Comparison of ENCODE assay signal across 27 cellular contexts in the genomic region with DNA sequence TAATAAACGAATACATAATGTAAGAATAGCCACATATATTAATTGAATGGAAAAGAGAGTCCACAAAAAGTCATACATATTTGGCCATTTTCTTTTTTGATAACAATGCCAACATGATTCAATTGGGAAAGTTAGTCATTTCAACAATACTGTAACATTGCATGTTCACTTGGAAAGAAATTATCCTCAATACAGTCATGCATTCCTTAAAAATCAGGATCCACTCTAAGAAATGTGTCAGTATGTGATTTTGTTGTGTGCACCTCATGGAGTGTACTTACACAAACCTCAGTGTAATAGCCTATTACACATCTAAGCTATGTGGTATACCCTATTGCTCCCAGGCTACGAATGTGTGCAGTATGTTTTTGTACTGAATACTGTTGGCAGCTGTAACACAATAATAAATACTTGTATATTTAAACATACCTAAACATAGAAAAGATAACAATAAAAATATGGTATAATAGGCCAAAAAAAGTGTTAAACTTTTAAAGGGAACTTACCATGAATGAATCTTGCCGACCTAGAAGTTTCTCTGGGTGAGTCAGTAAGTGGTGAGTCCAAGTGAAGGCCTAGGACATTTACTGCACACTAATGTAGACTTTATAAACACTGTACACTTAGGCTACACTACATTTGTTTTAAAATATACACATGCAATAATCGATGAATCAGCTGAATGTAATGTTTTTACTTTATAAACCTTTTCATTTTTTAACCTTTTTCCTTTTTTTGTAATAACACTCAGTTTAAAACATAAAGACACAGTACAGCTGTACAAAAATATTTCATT.
DNase-seq lines count a peak whose midpoint lies in the region; ATAC-seq, FAIRE-seq and TF ChIP-seq lines count a peak whose summit lies in the region.
"Had no signal": no experiment of that assay in that cellular context is flagged by ENCODE, and none has a peak within 500 bp of the region (broad histone marks: within the 10 kb centered on the region; RNA-seq: fewer than 3 reads in every experiment).

No MANE protein-coding gene starts in this region.

- H3K27ac ChIP-seq in small intestine (ENCODE audit: low read depth in 1 of 2, low read length in 1 of 2) (no peak overlapping the region), heart left ventricle (no peak overlapping the region)
- H3K27ac ChIP-seq: 22Rv1, C4-2B, PC-9 had no signal

- peak; percentile 35 for DNase-seq in ELR (ENCODE audit: low read depth)
- peak; percentile 21 for DNase-seq in adipocyte (ENCODE audit: low read depth)
- no peak for DNase-seq in chondrocyte (ENCODE audit: low spot score)
- DNase-seq in fibroblast of pulmonary artery (ENCODE audit: low read depth): peak; percentile 2
- DNase-seq in pons (ENCODE audit: low spot score): no peak
- DNase-seq in small intestine: no peak
- DNase-seq in activated CD8-positive, alpha-beta T cell treated with anti-CD3 and anti-CD28 coated beads, Interleukin-2, amount 10 ng/mL, durations not matched to agents 7 days and 5 days: no peak
- no peak for DNase-seq in heart left ventricle
- DNase-seq: Caco-2; CD8-positive, alpha-beta T cell; GDM1; H9; KBM-7; NCI-H2029; NCI-H446 treated with DMSO at 0.1 percent for 48 hours; NCI-H526; NCI-H82; NK-92 treated with Interleukin-12 subunit alpha and Interleukin-12 subunit beta, amount 100 ng/mL, for 24 hours; PC-9; Right ventricle myocardium superior; RPMI8226 had no signal

- H3K4me1 Mint-ChIP-seq in chondrocyte (ENCODE audit: low read depth): peaks cover 5% of the 10 kb centered on the region
- H3K4me1 Mint-ChIP-seq in activated CD8-positive, alpha-beta T cell treated with anti-CD3 and anti-CD28 coated beads, Interleukin-2, amount 10 ng/mL, durations not matched to agents 7 days and 5 days (ENCODE audit: low read depth): no peaks in the 10 kb centered on the region
- H3K4me1 Mint-ChIP-seq: B cell, GM23338, H9 had no signal

- POLR2A ChIA-PET in activated CD8-positive, alpha-beta T cell treated with anti-CD3 and anti-CD28 coated beads, Interleukin-2, amount 10 ng/mL, durations not matched to agents 7 days and 5 days (lab: Charles Lee): no interaction called here

- no peak overlapping the region for H3K9ac ChIP-seq in adipocyte (ENCODE audit: low read length)

- H3K9me3 ChIP-seq in adipocyte (ENCODE audit: control insufficient read depth, low read length) (no peaks in the 10 kb centered on the region), small intestine (ENCODE audit: control insufficient read depth, low read depth) (no peaks in the 10 kb centered on the region), heart left ventricle (no peaks in the 10 kb centered on the region)
- H3K9me3 ChIP-seq: Caco-2 had no signal

- no peak overlapping the region for H3K4me3 ChIP-seq in adipocyte (ENCODE audit: low read length)
- no peak overlapping the region for H3K4me3 ChIP-seq in fibroblast of pulmonary artery (replicated peaks; ENCODE audit: low read depth, low read length)
- H3K4me3 ChIP-seq in small intestine (ENCODE audit: low read depth in 1 of 2, low read length in 2 of 2): no peak overlapping the region
- no peak overlapping the region for H3K4me3 ChIP-seq in heart left ventricle
- H3K4me3 ChIP-seq: GM12878, GM23338, PC-9 had no signal

- no peak for FAIRE-seq in small intestine (lab: Jason Lieb, UNC)
- FAIRE-seq: GM12878, HepG2 had no signal

- TF ChIP-seq CTCF in chondrocyte (IDR thresholded peaks at IDR 0.05): no peak
- TF ChIP-seq CTCF in fibroblast of pulmonary artery (IDR thresholded peaks at IDR 0.05; ENCODE audit: low read length, missing control alignments): no peak
- no peak for TF ChIP-seq CTCF in heart left ventricle (IDR thresholded peaks at IDR 0.05)

- no peaks in the 10 kb centered on the region for H3K9me3 Mint-ChIP-seq in chondrocyte (ENCODE audit: low read depth)
- no peaks in the 10 kb centered on the region for H3K9me3 Mint-ChIP-seq in activated CD8-positive, alpha-beta T cell treated with anti-CD3 and anti-CD28 coated beads, Interleukin-2, amount 10 ng/mL, durations not matched to agents 7 days and 5 days (ENCODE audit: insufficient read depth)
- H3K9me3 Mint-ChIP-seq: GM23338 had no signal

- 63 to 68% (median 67%) methylated on average over 4 of the region's 4 CpGs for WGBS in small intestine, 3 donors
- 71 to 80% (median 74%) methylated on average over 4 of the region's 4 CpGs for WGBS in heart left ventricle, 4 donors

- H3K4me3 Mint-ChIP-seq in chondrocyte (ENCODE audit: unreplicated experiment): no peak overlapping the region
- H3K4me3 Mint-ChIP-seq in activated CD8-positive, alpha-beta T cell treated with anti-CD3 and anti-CD28 coated beads, Interleukin-2, amount 10 ng/mL, durations not matched to agents 7 days and 5 days: no peak overlapping the region
- H3K4me3 Mint-ChIP-seq: B cell; CD8-positive, alpha-beta T cell; GM23338; H9 had no signal

- intact Hi-C loops in heart left ventricle (cut with DNase I): no loop called here

- no peaks in the 10 kb centered on the region for H3K27me3 Mint-ChIP-seq in chondrocyte (ENCODE audit: low read depth)
- no peaks in the 10 kb centered on the region for H3K27me3 Mint-ChIP-seq in activated CD8-positive, alpha-beta T cell treated with anti-CD3 and anti-CD28 coated beads, Interleukin-2, amount 10 ng/mL, durations not matched to agents 7 days and 5 days (ENCODE audit: low read depth)
- H3K27me3 Mint-ChIP-seq: B cell had no signal

- peaks cover 4% of the 10 kb centered on the region for H3K4me1 ChIP-seq in adipocyte (ENCODE audit: control insufficient read depth, insufficient read depth, low read length)
- H3K4me1 ChIP-seq in small intestine (ENCODE audit: control insufficient read depth in 2 of 2, insufficient read depth in 1 of 2, low read depth in 1 of 2, low read length in 1 of 2): no peaks in the 10 kb centered on the region
- H3K4me1 ChIP-seq in heart left ventricle: no peaks in the 10 kb centered on the region
- H3K4me1 ChIP-seq: Caco-2 had no signal

- CTCF ChIA-PET in activated CD8-positive, alpha-beta T cell treated with anti-CD3 and anti-CD28 coated beads, Interleukin-2, amount 10 ng/mL, durations not matched to agents 7 days and 5 days (lab: Charles Lee): no interaction called here

- peak overlapping the region; percentile 12 for H3K27ac Mint-ChIP-seq in chondrocyte (ENCODE audit: unreplicated experiment)
- H3K27ac Mint-ChIP-seq in activated CD8-positive, alpha-beta T cell treated with anti-CD3 and anti-CD28 coated beads, Interleukin-2, amount 10 ng/mL, durations not matched to agents 7 days and 5 days: no peak overlapping the region
- H3K27ac Mint-ChIP-seq: B cell; CD8-positive, alpha-beta T cell; GM23338; H9 had no signal

- H3K36me3 ChIP-seq in adipocyte (ENCODE audit: control insufficient read depth, insufficient read depth, low read length, severe bottlenecking): no peaks in the 10 kb centered on the region
- no peaks in the 10 kb centered on the region for H3K36me3 ChIP-seq in small intestine (ENCODE audit: control insufficient read depth in 2 of 2, insufficient read depth in 2 of 2, low read length in 2 of 2)
- no peaks in the 10 kb centered on the region for H3K36me3 ChIP-seq in heart left ventricle

- H3K27me3 ChIP-seq in adipocyte (replicated peaks; ENCODE audit: control insufficient read depth, insufficient read depth, low read length) (no peaks in the 10 kb centered on the region), small intestine (ENCODE audit: control insufficient read depth in 2 of 2, insufficient read depth in 2 of 2, low read length in 2 of 2) (no peaks in the 10 kb centered on the region), heart left ventricle (no peaks in the 10 kb centered on the region)

- ATAC-seq in activated CD8-positive, alpha-beta T cell treated with anti-CD3 and anti-CD28 coated beads, Interleukin-2, amount 10 ng/mL, durations not matched to agents 7 days and 5 days: no peak
- ATAC-seq in heart left ventricle: no peak
- ATAC-seq: CD8-positive, alpha-beta T cell; GM12878; GM23338; HepG2 had no signal

- no peaks in the 10 kb centered on the region for H3K36me3 Mint-ChIP-seq in chondrocyte (ENCODE audit: low read depth)
- no peaks in the 10 kb centered on the region for H3K36me3 Mint-ChIP-seq in activated CD8-positive, alpha-beta T cell treated with anti-CD3 and anti-CD28 coated beads, Interleukin-2, amount 10 ng/mL, durations not matched to agents 7 days and 5 days (ENCODE audit: low read depth)
- H3K36me3 Mint-ChIP-seq: CD8-positive, alpha-beta T cell had no signal

- TF ChIP-seq POLR2A in heart left ventricle (IDR thresholded peaks at IDR 0.05): no peak

Comparison
In these comparisons a context has a peak if more than half of its experiments do, and no peak if none do; other contexts are left out.
1. DNase-seq: peak in ELR (single experiment), adipocyte (single experiment) and fibroblast of pulmonary artery (single experiment); none in chondrocyte (single experiment), pons (single experiment), small intestine (single experiment), activated CD8-positive, alpha-beta T cell treated with anti-CD3 and anti-CD28 coated beads, Interleukin-2, amount 10 ng/mL, durations not matched to agents 7 days and 5 days (single experiment) and heart left ventricle (0 of 5).